12 cellular contexts compared by ENCODE assay signal in genomic region chr5:67187318-67187717, GRCh38. TPM values are rescaled to one million over a fixed set of nuclear protein-coding genes. Genes with fewer than 3 reads are reported as not detected.
DNase-seq lines count a peak whose midpoint lies in the region; ATAC-seq and TF ChIP-seq lines count a peak whose summit lies in the region.
"Had no signal": no experiment of that assay in that cellular context is flagged by ENCODE, and none has a peak within 500 bp of the region (broad histone marks: within the 10 kb centered on the region; RNA-seq: fewer than 3 reads in every experiment).

No MANE protein-coding gene starts in this region.

- H3K36me3 Mint-ChIP-seq in CD8-positive, alpha-beta T cell: no peaks in the 10 kb centered on the region
- H3K36me3 Mint-ChIP-seq in activated naive CD8-positive, alpha-beta T cell: peaks cover 3% of the 10 kb centered on the region

- H3K9ac ChIP-seq in Karpas-422 (ENCODE audit: low read length) (peak overlapping the region; percentile 39), GM23248 (no peak overlapping the region)

- no peaks in the 10 kb centered on the region for H3K36me3 ChIP-seq in CD8-positive, alpha-beta T cell (ENCODE audit: insufficient read depth, low read length)
- H3K36me3 ChIP-seq in Karpas-422 (ENCODE audit: insufficient read depth, low read length) (peaks cover 67% of the 10 kb centered on the region), GM23248 (ENCODE audit: low read depth) (no peaks in the 10 kb centered on the region)

- H2AFZ ChIP-seq in Karpas-422 (ENCODE audit: low read length) (no peak overlapping the region), GM23248 (no peak overlapping the region)

- H3K9me3 ChIP-seq in CD8-positive, alpha-beta T cell (ENCODE audit: low read length): no peaks in the 10 kb centered on the region
- no peaks in the 10 kb centered on the region for H3K9me3 ChIP-seq in Karpas-422 (ENCODE audit: low read length)
- no peaks in the 10 kb centered on the region for H3K9me3 ChIP-seq in GM23248 (ENCODE audit: low read depth)

- ATAC-seq in CD8-positive, alpha-beta T cell: no peak
- ATAC-seq in GM19467 (IDR thresholded peaks at IDR 0.05; ENCODE audit: unreplicated experiment) (peak; percentile 72), GM18519 (IDR thresholded peaks at IDR 0.05; ENCODE audit: low FRiP score, unreplicated experiment) (no peak)
- ATAC-seq: stimulated activated naive CD8-positive, alpha-beta T cell treated with anti-CD3 and anti-CD28 coated beads, Interleukin-15, Interleukin-2, amounts not matched to agents 100 U/mL and 50 U/mL, for 24 hours had no signal

- POLR2A ChIA-PET in CD8-positive, alpha-beta T cell (lab: Charles Lee): no interaction called here

- no peaks in the 10 kb centered on the region for H3F3A ChIP-seq in GM23248 (ENCODE audit: insufficient read depth)

- intact Hi-C loops in CD8-positive, alpha-beta T cell (cut with DNase I, micrococcal nuclease): no loop called here

- H3K9me2 ChIP-seq in Karpas-422 (replicated peaks; ENCODE audit: insufficient read depth, low read length) (no peaks in the 10 kb centered on the region), GM23248 (ENCODE audit: insufficient read depth) (no peaks in the 10 kb centered on the region)

- H4K20me1 ChIP-seq in Karpas-422 (ENCODE audit: insufficient read depth, low read depth, low read length): no peaks in the 10 kb centered on the region
- no peaks in the 10 kb centered on the region for H4K20me1 ChIP-seq in GM23248 (ENCODE audit: insufficient read depth)

- peaks cover 47% of the 10 kb centered on the region for H3K4me1 Mint-ChIP-seq in CD8-positive, alpha-beta T cell (ENCODE audit: low read depth)
- peaks cover 37% of the 10 kb centered on the region for H3K4me1 Mint-ChIP-seq in activated naive CD8-positive, alpha-beta T cell (ENCODE audit: low read depth)

- H3K9me3 Mint-ChIP-seq in CD8-positive, alpha-beta T cell: peaks cover under 1% of the 10 kb centered on the region
- no peaks in the 10 kb centered on the region for H3K9me3 Mint-ChIP-seq in activated naive CD8-positive, alpha-beta T cell (ENCODE audit: low read depth)

- H3K27ac ChIP-seq in CD8-positive, alpha-beta T cell (ENCODE audit: low read depth, low read length): no peak overlapping the region
- H3K27ac ChIP-seq in Karpas-422 (ENCODE audit: low read length) (peak overlapping the region; percentile 85), GM23248 (no peak overlapping the region)

- in situ Hi-C loops in GM23248 (cut with MboI): no loop called here

- no peaks in the 10 kb centered on the region for H3K27me3 ChIP-seq in CD8-positive, alpha-beta T cell (ENCODE audit: insufficient read depth, low read length)
- no peaks in the 10 kb centered on the region for H3K27me3 ChIP-seq in Karpas-422 (ENCODE audit: low read length)
- H3K27me3 ChIP-seq in GM23248 (replicated peaks; ENCODE audit: insufficient read depth): no peaks in the 10 kb centered on the region

- no peak overlapping the region for H3K4me3 ChIP-seq in CD8-positive, alpha-beta T cell (ENCODE audit: low read depth, low read length)
- H3K4me3 ChIP-seq in Karpas-422 (ENCODE audit: low read length) (peak overlapping the region; percentile 19; the same call in 1 of the 2 replicates), GM23248 (no peak overlapping the region)

- H3K27me3 Mint-ChIP-seq in CD8-positive, alpha-beta T cell (ENCODE audit: low read depth): no peaks in the 10 kb centered on the region
- H3K27me3 Mint-ChIP-seq in activated naive CD8-positive, alpha-beta T cell: no peaks in the 10 kb centered on the region

- peaks cover 99% of the 10 kb centered on the region for H3K79me2 ChIP-seq in Karpas-422 (ENCODE audit: low read length)
- H3K79me2 ChIP-seq in GM23248 (ENCODE audit: insufficient read depth): no peaks in the 10 kb centered on the region

- peak overlapping the region; percentile 2 for H3K4me3 Mint-ChIP-seq in CD8-positive, alpha-beta T cell
- no peak overlapping the region for H3K4me3 Mint-ChIP-seq in activated naive CD8-positive, alpha-beta T cell

- CTCF ChIA-PET in CD8-positive, alpha-beta T cell (lab: Charles Lee): no interaction called here

- no peak for TF ChIP-seq CTCF in CD8-positive, alpha-beta T cell (IDR thresholded peaks at IDR 0.05)

- peaks cover 34% of the 10 kb centered on the region for H3K4me1 ChIP-seq in CD8-positive, alpha-beta T cell (ENCODE audit: insufficient read depth, low read length)
- peaks cover 80% of the 10 kb centered on the region for H3K4me1 ChIP-seq in Karpas-422 (ENCODE audit: low read length)
- H3K4me1 ChIP-seq in GM23248 (ENCODE audit: insufficient read depth): peaks cover 4% of the 10 kb centered on the region; the same call in 1 of the 2 replicates

- H3K27ac Mint-ChIP-seq in CD8-positive, alpha-beta T cell: peak overlapping the region; percentile 78
- peak overlapping the region; percentile 7 for H3K27ac Mint-ChIP-seq in activated naive CD8-positive, alpha-beta T cell

- DNase-seq in CD8-positive, alpha-beta T cell: no peak
- peak; percentile 92 for DNase-seq in Karpas-422
- no peak for DNase-seq in GM23248
- no peak for DNase-seq in SHP77 treated with DMSO at 0.1 percent for 48 hours (lab: John Stamatoyannopoulos, UW)
- DNase-seq in nucleus accumbens (lab: John Stamatoyannopoulos, UW): no peak
- DNase-seq: activated gamma-delta T cell treated with Interleukin-2 at 50 U/mL for 16 hours; stimulated activated naive CD8-positive, alpha-beta T cell treated with anti-CD3 and anti-CD28 coated beads, Interleukin-15, Interleukin-2, amounts not matched to agents 100 U/mL and 50 U/mL, for 24 hours had no signal

- H3K4me2 ChIP-seq in Karpas-422 (ENCODE audit: low read depth, low read length, poor library complexity, severe bottlenecking) (peak overlapping the region; percentile 67), GM23248 (ENCODE audit: unreplicated experiment) (no peak overlapping the region)

RNA-seq across cellular contexts. Expression of gene CD180, which starts 9.3 kb away (rescaled TPM):
- under 1 TPM in 1 of 2 experiments, not detected in 1; 0.58 TPM for total RNA-seq in CD8-positive, alpha-beta T cell
- total RNA-seq in Karpas-422 (2014; rRNA removed; shearing (Covaris generic); ENCODE audit: low replicate concordance): 38.0 and 90.7 TPM in 2 replicates
- total RNA-seq in GM23248 (2014; rRNA removed; shearing (Covaris generic)): not detected in 2 replicates
- polyA plus RNA-seq in GM23248 (2016; fragmentation: Nextera tagmentation; extraction: Ambion mirVana): not detected in 2 replicates
- total RNA-seq: H1, LHCN-M2 had no signal
- polyA plus RNA-seq: H1 had no signal

Comparison
In these comparisons a context has a peak if more than half of its experiments do, and no peak if none do; other contexts are left out.
1. RNA of gene CD180, which starts 9.3 kb away (total RNA-seq): 38.0 to 90.7 TPM in Karpas-422; 0.58 TPM in CD8-positive, alpha-beta T cell and not detected in GM23248; every median in the first group is over 10 times any median in the second.